In genomic region chr15:38605744-38606143, GRCh38 we compare ENCODE assay signal across 18 cellular contexts. TPM values are rescaled to one million over a fixed set of nuclear protein-coding genes. Genes with fewer than 3 reads are reported as not detected.
DNase-seq lines count a peak whose midpoint lies in the region; ATAC-seq and TF ChIP-seq lines count a peak whose summit lies in the region.
"Had no signal": no experiment of that assay in that cellular context is flagged by ENCODE, and none has a peak within 500 bp of the region (broad histone marks: within the 10 kb centered on the region; RNA-seq: fewer than 3 reads in every experiment).

No MANE protein-coding gene starts in this region.

- no peaks in the 10 kb centered on the region for H3K27me3 Mint-ChIP-seq in activated CD4-positive, alpha-beta memory T cell treated with anti-CD3 and anti-CD28 coated beads for 36 hours
- no peaks in the 10 kb centered on the region for H3K27me3 Mint-ChIP-seq in activated CD4-positive, alpha-beta memory T cell treated with anti-CD3 and anti-CD28 coated beads, Interleukin-2, amount 10 ng/mL, durations not matched to agents 7 days and 5 days
- no peaks in the 10 kb centered on the region for H3K27me3 Mint-ChIP-seq in stimulated activated naive CD8-positive, alpha-beta T cell treated with anti-CD3 and anti-CD28 coated beads, Interleukin-15, amount 100 ng/mL, for 72 hours

- ATAC-seq in stimulated activated naive CD8-positive, alpha-beta T cell treated with anti-CD3 and anti-CD28 coated beads, Interleukin-15, Interleukin-2, amounts not matched to agents 100 U/mL and 50 U/mL, for 24 hours, result peak; percentile 47
- no peak for ATAC-seq in stimulated activated naive CD8-positive, alpha-beta T cell treated with anti-CD3 and anti-CD28 coated beads, Interleukin-15, amount 100 ng/mL, for 72 hours
- ATAC-seq in HG03571 (IDR thresholded peaks at IDR 0.05; ENCODE audit: unreplicated experiment), result no peak
- ATAC-seq: A549 had no signal

- H3K4me3 Mint-ChIP-seq in activated CD4-positive, alpha-beta memory T cell treated with anti-CD3 and anti-CD28 coated beads for 36 hours, result peak overlapping the region; percentile 18
- H3K4me3 Mint-ChIP-seq in activated CD4-positive, alpha-beta memory T cell treated with anti-CD3 and anti-CD28 coated beads, Interleukin-2, amount 10 ng/mL, durations not matched to agents 7 days and 5 days, result no peak overlapping the region
- H3K4me3 Mint-ChIP-seq in stimulated activated naive CD8-positive, alpha-beta T cell treated with anti-CD3 and anti-CD28 coated beads, Interleukin-15, amount 100 ng/mL, for 72 hours, result no peak overlapping the region
- H3K4me3 Mint-ChIP-seq: GM23338 had no signal

- peaks cover 62% of the 10 kb centered on the region for H3K4me1 Mint-ChIP-seq in activated CD4-positive, alpha-beta memory T cell treated with anti-CD3 and anti-CD28 coated beads for 36 hours (ENCODE audit: low read depth)
- peaks cover 44% of the 10 kb centered on the region for H3K4me1 Mint-ChIP-seq in activated CD4-positive, alpha-beta memory T cell treated with anti-CD3 and anti-CD28 coated beads, Interleukin-2, amount 10 ng/mL, durations not matched to agents 7 days and 5 days
- H3K4me1 Mint-ChIP-seq in stimulated activated naive CD8-positive, alpha-beta T cell treated with anti-CD3 and anti-CD28 coated beads, Interleukin-15, amount 100 ng/mL, for 72 hours, result peaks cover 33% of the 10 kb centered on the region

- no peak overlapping the region for H3K4me3 ChIP-seq in epithelial cell of esophagus (ENCODE audit: low read length)
- H3K4me3 ChIP-seq: A549; BLaER1 treated with 17β-estradiol and CSF1 and Interleukin-3, amounts not matched to agents 10 nM and 100 nM; GM23338 had no signal

- peak; percentile 44 for DNase-seq in activated CD4-positive, alpha-beta memory T cell treated with anti-CD3 and anti-CD28 coated beads for 36 hours
- no peak for DNase-seq in activated CD4-positive, alpha-beta memory T cell treated with anti-CD3 and anti-CD28 coated beads, Interleukin-2, amount 10 ng/mL, durations not matched to agents 7 days and 5 days
- DNase-seq in stimulated activated naive CD8-positive, alpha-beta T cell treated with anti-CD3 and anti-CD28 coated beads, Interleukin-15, Interleukin-2, amounts not matched to agents 100 U/mL and 50 U/mL, for 24 hours, result no peak
- DNase-seq in stimulated activated naive CD8-positive, alpha-beta T cell treated with anti-CD3 and anti-CD28 coated beads, Interleukin-15, amount 100 ng/mL, for 72 hours, result no peak
- DNase-seq in epithelial cell of esophagus (ENCODE audit: low read depth), result peak; percentile 13
- no peak for DNase-seq in NCI-H2227 treated with DMSO at 0.1 percent for 48 hours (lab: John Stamatoyannopoulos, UW)
- no peak for DNase-seq in activated CD8-positive, alpha-beta memory T cell treated with anti-CD3 and anti-CD28 coated beads for 24 hours
- DNase-seq: DND-41, MV-4-11, NCI-H1417, NCI-H187 treated with DMSO at 0.1 percent for 48 hours, NCI-H446, NCI-H69, OCI-M1 had no signal

- H3K36me3 Mint-ChIP-seq in activated CD4-positive, alpha-beta memory T cell treated with anti-CD3 and anti-CD28 coated beads for 36 hours, result no peaks in the 10 kb centered on the region
- peaks cover 9% of the 10 kb centered on the region for H3K36me3 Mint-ChIP-seq in activated CD4-positive, alpha-beta memory T cell treated with anti-CD3 and anti-CD28 coated beads, Interleukin-2, amount 10 ng/mL, durations not matched to agents 7 days and 5 days (ENCODE audit: low read depth)

- no peaks in the 10 kb centered on the region for H3K9me3 Mint-ChIP-seq in activated CD4-positive, alpha-beta memory T cell treated with anti-CD3 and anti-CD28 coated beads for 36 hours
- H3K9me3 Mint-ChIP-seq in activated CD4-positive, alpha-beta memory T cell treated with anti-CD3 and anti-CD28 coated beads, Interleukin-2, amount 10 ng/mL, durations not matched to agents 7 days and 5 days, result peaks cover 4% of the 10 kb centered on the region
- H3K9me3 Mint-ChIP-seq in stimulated activated naive CD8-positive, alpha-beta T cell treated with anti-CD3 and anti-CD28 coated beads, Interleukin-15, amount 100 ng/mL, for 72 hours, result no peaks in the 10 kb centered on the region
- H3K9me3 Mint-ChIP-seq: GM23338 had no signal

- CTCF ChIA-PET in activated CD4-positive, alpha-beta memory T cell treated with anti-CD3 and anti-CD28 coated beads for 36 hours (lab: Charles Lee), result interaction anchor here (0.9 to 8.1 kb wide), 2 partner anchors 42 to 81 kb away, joined by 5 to 151 read pairs; partner anchors contain the start of gene RASGRP1
- CTCF ChIA-PET in activated CD4-positive, alpha-beta memory T cell treated with anti-CD3 and anti-CD28 coated beads, Interleukin-2, amount 10 ng/mL, durations not matched to agents 7 days and 5 days (lab: Charles Lee), result no interaction called here

- H3K27ac Mint-ChIP-seq in activated CD4-positive, alpha-beta memory T cell treated with anti-CD3 and anti-CD28 coated beads for 36 hours, result peak overlapping the region; percentile 88
- no peak overlapping the region for H3K27ac Mint-ChIP-seq in activated CD4-positive, alpha-beta memory T cell treated with anti-CD3 and anti-CD28 coated beads, Interleukin-2, amount 10 ng/mL, durations not matched to agents 7 days and 5 days
- H3K27ac Mint-ChIP-seq in stimulated activated naive CD8-positive, alpha-beta T cell treated with anti-CD3 and anti-CD28 coated beads, Interleukin-15, amount 100 ng/mL, for 72 hours, result no peak overlapping the region
- H3K27ac Mint-ChIP-seq: GM23338 had no signal

- intact Hi-C loops in activated CD4-positive, alpha-beta memory T cell treated with anti-CD3 and anti-CD28 coated beads for 36 hours (cut with micrococcal nuclease), result no loop called here

- POLR2A ChIA-PET in activated CD4-positive, alpha-beta memory T cell treated with anti-CD3 and anti-CD28 coated beads for 36 hours (lab: Charles Lee), result interaction anchor here (13.6 kb wide), 1 partner anchor 43 kb away, joined by 394 read pairs; the partner anchor contains the start of gene RASGRP1
- POLR2A ChIA-PET in activated CD4-positive, alpha-beta memory T cell treated with anti-CD3 and anti-CD28 coated beads, Interleukin-2, amount 10 ng/mL, durations not matched to agents 7 days and 5 days (lab: Charles Lee), result no interaction called here

- TF ChIP-seq CTCF in epithelial cell of esophagus (IDR thresholded peaks at IDR 0.05; ENCODE audit: insufficient read depth, low read depth, low read length, missing control alignments), result no peak

RNA-seq across cellular contexts. Expression of gene RASGRP1, which starts 41.1 kb away (rescaled TPM):
- total RNA-seq in activated CD4-positive, alpha-beta memory T cell treated with anti-CD3 and anti-CD28 coated beads for 36 hours, result 100 to 1,000 TPM; 167 to 174 TPM
- total RNA-seq in activated CD4-positive, alpha-beta memory T cell treated with anti-CD3 and anti-CD28 coated beads, Interleukin-2, amount 10 ng/mL, durations not matched to agents 7 days and 5 days, result 100 to 1,000 TPM; 200 to 208 TPM

Comparison
In these comparisons a context has a peak if more than half of its experiments do, and no peak if none do; other contexts are left out.
1. DNase-seq: peak in activated CD4-positive, alpha-beta memory T cell treated with anti-CD3 and anti-CD28 coated beads for 36 hours (single experiment) and epithelial cell of esophagus (single experiment); none in activated CD4-positive, alpha-beta memory T cell treated with anti-CD3 and anti-CD28 coated beads, Interleukin-2, amount 10 ng/mL, durations not matched to agents 7 days and 5 days (single experiment), stimulated activated naive CD8-positive, alpha-beta T cell treated with anti-CD3 and anti-CD28 coated beads, Interleukin-15, Interleukin-2, amounts not matched to agents 100 U/mL and 50 U/mL, for 24 hours (single experiment), stimulated activated naive CD8-positive, alpha-beta T cell treated with anti-CD3 and anti-CD28 coated beads, Interleukin-15, amount 100 ng/mL, for 72 hours (0 of 2), NCI-H2227 treated with DMSO at 0.1 percent for 48 hours (single experiment) and activated CD8-positive, alpha-beta memory T cell treated with anti-CD3 and anti-CD28 coated beads for 24 hours (single experiment).